In genomic region chr5:74242516-74242915, GRCh38 we compare ENCODE assay signal across 1 cellular context.
TF ChIP-seq lines count a peak whose summit lies in the region.

No MANE protein-coding gene starts in this region.

TF ChIP-seq in HepG2, 621 proteins besides CTCF, POLR2A, EP300 and RAD21 (continued from another document):
- TF ChIP-seq KIAA2018 (CRISPR knock-in tag; IDR thresholded peaks at IDR 0.05; ENCODE audit: borderline replicate concordance) (no peak), FOXP1 (IDR thresholded peaks at IDR 0.05) (no peak), FOXP1 (CRISPR knock-in tag; IDR thresholded peaks at IDR 0.05) (no peak), ZUFSP (CRISPR knock-in tag; IDR thresholded peaks at IDR 0.05; ENCODE audit: borderline replicate concordance) (no peak), EZH2 (conservative IDR thresholded peaks at IDR 0.05; ENCODE audit: low read depth, low read length) (no peak)
